Comparison of ENCODE assay signal across 26 cellular contexts in the genomic region with DNA sequence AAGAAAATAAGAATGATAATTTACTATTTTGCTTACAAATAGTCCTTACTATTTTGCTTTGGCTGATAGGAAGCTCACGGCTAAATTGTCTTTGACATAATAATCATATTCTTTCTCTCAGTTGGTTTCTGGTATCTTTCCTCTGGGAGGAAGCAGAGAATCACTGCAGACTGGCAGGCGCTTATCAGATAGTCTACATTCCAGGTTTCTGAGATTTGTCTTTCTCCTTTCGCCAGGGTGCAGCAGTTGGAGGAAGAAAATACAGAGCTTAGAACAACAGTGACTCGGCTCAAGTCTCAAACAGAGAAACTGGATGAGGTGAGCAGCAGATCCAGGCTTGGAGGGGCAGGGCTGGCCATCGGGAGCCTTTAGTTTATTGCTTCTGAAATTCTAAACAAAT.
DNase-seq lines count a peak whose midpoint lies in the region; ATAC-seq and TF ChIP-seq lines count a peak whose summit lies in the region.
"Had no signal": no experiment of that assay in that cellular context is flagged by ENCODE, and none has a peak within 500 bp of the region (broad histone marks: within the 10 kb centered on the region; RNA-seq: fewer than 3 reads in every experiment).

No MANE protein-coding gene starts in this region.

- H3K27me3 ChIP-seq in cardiac muscle cell (no peaks in the 10 kb centered on the region), heart left ventricle (no peaks in the 10 kb centered on the region), colonic mucosa (no peaks in the 10 kb centered on the region)
- H3K27me3 ChIP-seq: esophagus squamous epithelium, sigmoid colon, upper lobe of left lung had no signal

- TF ChIP-seq CTCF in cardiac muscle cell (IDR thresholded peaks at IDR 0.05; ENCODE audit: low read depth, low read length) (peak; percentile 16), heart left ventricle (IDR thresholded peaks at IDR 0.05) (no peak), astrocyte of the spinal cord (IDR thresholded peaks at IDR 0.05; ENCODE audit: low read depth, low read length) (no peak), colonic mucosa (IDR thresholded peaks at IDR 0.05) (no peak)

- peak in 1 of 2 donors; percentile 62 for DNase-seq in cardiac muscle cell (ENCODE audit: low read depth in 1 of 2, low spot score in 1 of 2)
- no peak for DNase-seq in heart left ventricle
- peak; percentile 19 for DNase-seq in astrocyte of the spinal cord (ENCODE audit: low read depth, low spot score)
- peak; percentile 62 for DNase-seq in hepatic stellate cell (ENCODE audit: low spot score)
- no peak for DNase-seq in colonic mucosa
- DNase-seq in NCI-H2029 treated with DMSO at 0.1 percent for 48 hours (lab: John Stamatoyannopoulos, UW): no peak
- DNase-seq: activated CD4-positive, alpha-beta T cell treated with anti-CD3 and anti-CD28 coated beads, Interleukin-2, amount 10 ng/mL, durations not matched to agents 7 days and 5 days; CD8-positive, alpha-beta T cell; DMS153; endodermal cell; esophagus squamous epithelium; GOT3; Karpas-422; kidney glomerular epithelial cell; lower lobe of right lung; NCI-H1048; NCI-H1694 treated with DMSO at 0.1 percent for 48 hours; NCI-H748 treated with DMSO at 0.1 percent for 48 hours; sigmoid colon; T-helper 2 cell; upper lobe of left lung had no signal

- in situ Hi-C loops in astrocyte of the spinal cord (cut with HindIII; ENCODE audit: low sequenced_read_pairs): no loop called here

- intact Hi-C loops in heart left ventricle (cut with DNase I) (loop anchor here in 1 of 10 donors (5.0 kb wide), 1 partner anchor 140 kb away; no protein-coding TSS in a partner anchor), colonic mucosa (cut with DNase I) (loop anchor here (5.0 kb wide), 1 partner anchor 140 kb away; no protein-coding TSS in a partner anchor)

- no peak overlapping the region for H3K27ac ChIP-seq in cardiac muscle cell
- H3K27ac ChIP-seq in heart left ventricle: no peak overlapping the region
- H3K27ac ChIP-seq in colonic mucosa: no peak overlapping the region
- H3K27ac ChIP-seq: 22Rv1, coronary artery, esophagus squamous epithelium, lower lobe of right lung, sigmoid colon, SK-N-MC, upper lobe of left lung had no signal

- no peaks in the 10 kb centered on the region for H3K36me3 ChIP-seq in cardiac muscle cell
- H3K36me3 ChIP-seq in heart left ventricle: peaks cover 0 to 23% (median 0%) of the 10 kb centered on the region in 9 donors
- peaks cover 7% of the 10 kb centered on the region for H3K36me3 ChIP-seq in colonic mucosa
- H3K36me3 ChIP-seq: sigmoid colon had no signal

- no peak overlapping the region for H3K4me3 ChIP-seq in cardiac muscle cell
- H3K4me3 ChIP-seq in heart left ventricle: no peak overlapping the region
- H3K4me3 ChIP-seq in astrocyte of the spinal cord (ENCODE audit: low read depth, low read length): no peak overlapping the region
- H3K4me3 ChIP-seq in colonic mucosa: no peak overlapping the region
- H3K4me3 ChIP-seq: coronary artery, esophagus squamous epithelium, lower lobe of right lung, sigmoid colon, SK-N-MC, upper lobe of left lung had no signal

- H3K9ac ChIP-seq in colonic mucosa (ENCODE audit: low read depth in 2 of 2, low read length in 2 of 2): no peak overlapping the region

- no peak for TF ChIP-seq POLR2A in heart left ventricle (IDR thresholded peaks at IDR 0.05)

- WGBS in heart left ventricle, 4 donors: 27 to 49% (median 41%) methylated on average over 5 of the region's 5 CpGs

- H3K4me1 ChIP-seq in cardiac muscle cell (ENCODE audit: low read depth): no peaks in the 10 kb centered on the region
- H3K4me1 ChIP-seq in heart left ventricle: peaks cover 0 to 8% (median 0%) of the 10 kb centered on the region in 12 donors
- H3K4me1 ChIP-seq in colonic mucosa: no peaks in the 10 kb centered on the region
- H3K4me1 ChIP-seq: sigmoid colon had no signal

- H3K9me3 ChIP-seq in cardiac muscle cell (ENCODE audit: low read depth) (no peaks in the 10 kb centered on the region), heart left ventricle (peaks cover 0 to 3% (median 0%) of the 10 kb centered on the region in 12 donors), colonic mucosa (no peaks in the 10 kb centered on the region)
- H3K9me3 ChIP-seq: esophagus squamous epithelium, lower lobe of right lung, sigmoid colon had no signal

- no peak for ATAC-seq in heart left ventricle
- no peak for ATAC-seq in GM19397 (IDR thresholded peaks at IDR 0.05; ENCODE audit: unreplicated experiment)
- no peak for ATAC-seq in HG02571 (IDR thresholded peaks at IDR 0.05; ENCODE audit: unreplicated experiment)
- ATAC-seq: CD8-positive, alpha-beta T cell; lower lobe of right lung had no signal

Comparison
In these comparisons a context has a peak if more than half of its experiments do, and no peak if none do; other contexts are left out.
1. DNase-seq: peak in astrocyte of the spinal cord (single experiment) and hepatic stellate cell (single experiment); none in heart left ventricle (0 of 5), colonic mucosa (single experiment) and NCI-H2029 treated with DMSO at 0.1 percent for 48 hours (single experiment).